Comparison of ENCODE assay signal across 9 cellular contexts in genomic region chr1:25550155-25550506, GRCh38. TPM values are rescaled to one million over a fixed set of nuclear protein-coding genes. Genes with fewer than 3 reads are reported as not detected.
DNase-seq lines count a peak whose midpoint lies in the region; ATAC-seq and TF ChIP-seq lines count a peak whose summit lies in the region.
"Had no signal": no experiment of that assay in that cellular context is flagged by ENCODE, and none has a peak within 500 bp of the region (broad histone marks: within the 10 kb centered on the region; RNA-seq: fewer than 3 reads in every experiment).

No MANE protein-coding gene starts in this region.

- H3K4me1 Mint-ChIP-seq in Caco-2 (ENCODE audit: low read depth, unreplicated experiment) (peaks cover 16% of the 10 kb centered on the region), MCF 10A (ENCODE audit: insufficient read depth, unreplicated experiment) (peaks cover 26% of the 10 kb centered on the region)
- peaks cover 59 to 100% (median 92%) of the 10 kb centered on the region in 7 donors for H3K4me1 Mint-ChIP-seq in naive thymus-derived CD4-positive, alpha-beta T cell

- H3K4me3 ChIP-seq in Caco-2 (ENCODE audit: low read depth, low read length), result no peak overlapping the region
- peak overlapping the region; percentile 48 for H3K4me3 ChIP-seq in naive thymus-derived CD4-positive, alpha-beta T cell (ENCODE audit: low read length)
- H3K4me3 ChIP-seq: SK-N-MC had no signal

- H3K36me3 Mint-ChIP-seq in Caco-2 (ENCODE audit: insufficient read depth, unreplicated experiment), result no peaks in the 10 kb centered on the region
- H3K36me3 Mint-ChIP-seq in MCF 10A (ENCODE audit: insufficient read depth, unreplicated experiment), result peaks cover 6% of the 10 kb centered on the region
- H3K36me3 Mint-ChIP-seq in naive thymus-derived CD4-positive, alpha-beta T cell, result peaks cover 0 to 16% (median 4%) of the 10 kb centered on the region in 5 donors

- peak overlapping the region; percentile 77 for H3K27ac ChIP-seq in naive thymus-derived CD4-positive, alpha-beta T cell (ENCODE audit: low read depth, low read length)
- H3K27ac ChIP-seq: SK-N-MC had no signal

- DNase-seq in Caco-2 (no peak), M059J (ENCODE audit: low read depth) (peak; percentile 42), MCF 10A (ENCODE audit: unreplicated experiment) (peak; percentile 31), NOMO-1 treated with dmso at 0.1 percent for 144 hours (lab: John Stamatoyannopoulos, UW; ENCODE audit: unreplicated experiment) (no peak), SHP77 treated with DMSO at 0.1 percent for 48 hours (lab: John Stamatoyannopoulos, UW) (no peak)
- DNase-seq in naive thymus-derived CD4-positive, alpha-beta T cell, result no peak
- DNase-seq in stimulated activated CD4-positive, alpha-beta T cell treated with anti-CD3 and anti-CD28 coated beads, Interleukin-12 subunit alpha, Interleukin-12 subunit beta, amount 100 ng/mL, for 4 hours, result no peak

- intact Hi-C loops in Caco-2 (cut with micrococcal nuclease; ENCODE audit: unreplicated experiment) (no loop called here), MCF 10A (cut with micrococcal nuclease) (no loop called here)
- intact Hi-C loops in naive thymus-derived CD4-positive, alpha-beta T cell (cut with micrococcal nuclease), result no loop called here

- no peaks in the 10 kb centered on the region for H3K27me3 ChIP-seq in Caco-2 (replicated peaks; ENCODE audit: control insufficient read depth, insufficient read depth, low read length)
- H3K27me3 ChIP-seq in naive thymus-derived CD4-positive, alpha-beta T cell (ENCODE audit: control insufficient read depth in 2 of 2, insufficient read depth in 2 of 2, low read length in 2 of 2), result no peaks in the 10 kb centered on the region

- H3K9me3 ChIP-seq in Caco-2, result no peaks in the 10 kb centered on the region
- no peaks in the 10 kb centered on the region for H3K9me3 ChIP-seq in naive thymus-derived CD4-positive, alpha-beta T cell (ENCODE audit: control insufficient read depth in 2 of 3, low read length in 3 of 3)

- H3K27ac Mint-ChIP-seq in Caco-2 (ENCODE audit: unreplicated experiment), result peak overlapping the region; percentile 43
- H3K27ac Mint-ChIP-seq in MCF 10A (ENCODE audit: low read depth, unreplicated experiment), result peak overlapping the region; percentile 65
- H3K27ac Mint-ChIP-seq in naive thymus-derived CD4-positive, alpha-beta T cell, result peak overlapping the region; percentile 89 to 98 (median 96)

- H3K27me3 Mint-ChIP-seq in Caco-2 (ENCODE audit: insufficient read depth, unreplicated experiment) (no peaks in the 10 kb centered on the region), MCF 10A (ENCODE audit: insufficient read depth, unreplicated experiment) (no peaks in the 10 kb centered on the region)
- H3K27me3 Mint-ChIP-seq in naive thymus-derived CD4-positive, alpha-beta T cell, result no peaks in the 10 kb centered on the region

- POLR2A ChIA-PET in Caco-2 (lab: Charles Lee), result no interaction called here
- POLR2A ChIA-PET in MCF 10A (lab: Yijun Ruan, JAX), result no interaction called here
- POLR2A ChIA-PET in naive thymus-derived CD4-positive, alpha-beta T cell (lab: Charles Lee), result interaction anchor here (0.8 to 16.0 kb wide), 8 partner anchors 11 to 269 kb away, joined by 3 to 442 read pairs (median 8); partner anchors contain the start of gene MTFR1L

- H3K9me3 Mint-ChIP-seq in Caco-2 (ENCODE audit: unreplicated experiment) (no peaks in the 10 kb centered on the region), MCF 10A (ENCODE audit: unreplicated experiment) (no peaks in the 10 kb centered on the region)
- H3K9me3 Mint-ChIP-seq in naive thymus-derived CD4-positive, alpha-beta T cell, result peaks cover 0 to 1% (median 0%) of the 10 kb centered on the region in 11 donors

- no peaks in the 10 kb centered on the region; the same call in 1 of the 2 replicates for H3K36me3 ChIP-seq in Caco-2 (ENCODE audit: control insufficient read depth, insufficient read depth, low read length)
- H3K36me3 ChIP-seq in naive thymus-derived CD4-positive, alpha-beta T cell (ENCODE audit: control insufficient read depth in 2 of 3, insufficient read depth in 3 of 3, low read length in 3 of 3), result peaks cover 0 to 19% (median 0%) of the 10 kb centered on the region in 3 experiments

- ATAC-seq in naive thymus-derived CD4-positive, alpha-beta T cell, result peak; percentile 12
- ATAC-seq in HG02885 (IDR thresholded peaks at IDR 0.05; ENCODE audit: poor library complexity, unreplicated experiment), result no peak

- CTCF ChIA-PET in Caco-2 (lab: Charles Lee), result no interaction called here
- CTCF ChIA-PET in MCF 10A (lab: Yijun Ruan, JAX), result interaction anchor here (0.7 to 3.1 kb wide), 4 partner anchors 17 to 59 kb away, joined by 3 to 11 read pairs (median 4); no protein-coding TSS in a partner anchor
- CTCF ChIA-PET in naive thymus-derived CD4-positive, alpha-beta T cell (lab: Charles Lee), result interaction anchor here (0.7 to 3.4 kb wide), 5 partner anchors 15 to 252 kb away, joined by 3 to 36 read pairs (median 5); no protein-coding TSS in a partner anchor

- no TSS peak for BruUV-seq in Caco-2 (replicated peaks; lab: Mats Ljungman, UMichigan)
- no TSS peak for BruUV-seq in MCF 10A (replicated peaks; lab: Mats Ljungman, UMichigan)

- TF ChIP-seq CTCF in Caco-2 (IDR thresholded peaks at IDR 0.05; ENCODE audit: insufficient read depth in 1 of 2, low read depth in 1 of 2, low read length in 1 of 2, severe bottlenecking in 1 of 2, unreplicated experiment in 1 of 2) (no peak), MCF 10A (IDR thresholded peaks at IDR 0.05; ENCODE audit: unreplicated experiment) (no peak)

- H3K4me3 Mint-ChIP-seq in Caco-2 (ENCODE audit: unreplicated experiment), result no peak overlapping the region
- H3K4me3 Mint-ChIP-seq in MCF 10A (ENCODE audit: unreplicated experiment), result no peak overlapping the region
- peak overlapping the region; percentile 74 to 87 (median 85) for H3K4me3 Mint-ChIP-seq in naive thymus-derived CD4-positive, alpha-beta T cell

- H3K4me1 ChIP-seq in Caco-2, result 0 out of 2 replicates have a peak, but pooled peaks cover 6% of the 10 kb centered on the region
- H3K4me1 ChIP-seq in naive thymus-derived CD4-positive, alpha-beta T cell (ENCODE audit: control insufficient read depth in 2 of 2, insufficient read depth in 2 of 2, low read length in 2 of 2), result peaks cover 72 to 96% of the 10 kb centered on the region in 2 donors

RNA-seq across cellular contexts. Expression of gene LDLRAP1, which starts 6.7 kb away (rescaled TPM):
- total RNA-seq in Caco-2 (2022), result 14.5 TPM in 2 replicates
- 14.1 and 16.9 TPM in 2 replicates for total RNA-seq in M059J (2014; rRNA removed; shearing (Covaris generic))
- total RNA-seq in MCF 10A (2022), result 10.3 and 14.0 TPM in 2 replicates
- 100 to 1,000 TPM in 4 of 5 experiments, 10 to 100 TPM in 1; 28.1 to 364 (median 159) TPM for total RNA-seq in naive thymus-derived CD4-positive, alpha-beta T cell
- polyA plus RNA-seq in naive thymus-derived CD4-positive, alpha-beta T cell, result 100 to 1,000 TPM; 301 to 853 TPM

Comparison
In these comparisons a context has a peak if more than half of its experiments do, and no peak if none do; other contexts are left out.
1. DNase-seq: peak in M059J (single experiment) and MCF 10A (single experiment); none in Caco-2 (0 of 2), naive thymus-derived CD4-positive, alpha-beta T cell (0 of 9), NOMO-1 treated with dmso at 0.1 percent for 144 hours (single experiment), stimulated activated CD4-positive, alpha-beta T cell treated with anti-CD3 and anti-CD28 coated beads, Interleukin-12 subunit alpha, Interleukin-12 subunit beta, amount 100 ng/mL, for 4 hours (single experiment) and SHP77 treated with DMSO at 0.1 percent for 48 hours (single experiment).
2. H3K27ac Mint-ChIP-seq: peak in every context shown above with its lines; median percentile 96 in naive thymus-derived CD4-positive, alpha-beta T cell; 65 in MCF 10A; 43 in Caco-2.
3. H3K4me3 Mint-ChIP-seq: peak in naive thymus-derived CD4-positive, alpha-beta T cell (10 of 10); none in Caco-2 (single experiment) and MCF 10A (single experiment).